Comparison of ENCODE assay signal across 14 cellular contexts in genomic region chr7:151844080-151844827, GRCh38. TPM values are rescaled to one million over a fixed set of nuclear protein-coding genes. Genes with fewer than 3 reads are reported as not detected.
DNase-seq lines count a peak whose midpoint lies in the region; ATAC-seq and TF ChIP-seq lines count a peak whose summit lies in the region.
"Had no signal": no experiment of that assay in that cellular context is flagged by ENCODE, and none has a peak within 500 bp of the region (broad histone marks: within the 10 kb centered on the region; RNA-seq: fewer than 3 reads in every experiment).

No MANE protein-coding gene starts in this region.

- no peak overlapping the region for H3K4me2 ChIP-seq in BLaER1

- peaks cover 32% of the 10 kb centered on the region for H3K4me1 ChIP-seq in BLaER1

- H3K4me3 Mint-ChIP-seq in chondrocyte (ENCODE audit: unreplicated experiment) (no peak overlapping the region), progenitor cell of endocrine pancreas (ENCODE audit: low read depth) (no peak overlapping the region)
- no peak overlapping the region for H3K4me3 Mint-ChIP-seq in activated T-helper 1 cell treated with anti-CD3 and anti-CD28 coated beads, Interleukin-12 subunit alpha, Interleukin-12 subunit beta, Interleukin-2, Interleukin-4 antibody, amounts not matched to agents 30 ng/mL and 10 ng/mL and 1 ng/mL, durations not matched to agents 14 hours and 24 hours and 36 hours
- H3K4me3 Mint-ChIP-seq: activated CD8-positive, alpha-beta T cell treated with anti-CD3 and anti-CD28 coated beads for 36 hours; type B pancreatic cell had no signal

- H3K27ac ChIP-seq in BLaER1, result peak overlapping the region; percentile 2; the same call in 1 of the 2 replicates

- no peaks in the 10 kb centered on the region for H3K9me3 ChIP-seq in BLaER1

- H3K4me1 Mint-ChIP-seq in chondrocyte (ENCODE audit: low read depth) (peaks cover 20% of the 10 kb centered on the region), progenitor cell of endocrine pancreas (ENCODE audit: low read depth) (peaks cover 4% of the 10 kb centered on the region)
- peaks cover 6% of the 10 kb centered on the region for H3K4me1 Mint-ChIP-seq in activated T-helper 1 cell treated with anti-CD3 and anti-CD28 coated beads, Interleukin-12 subunit alpha, Interleukin-12 subunit beta, Interleukin-2, Interleukin-4 antibody, amounts not matched to agents 30 ng/mL and 10 ng/mL and 1 ng/mL, durations not matched to agents 14 hours and 24 hours and 36 hours (ENCODE audit: low read depth)

- no peak overlapping the region for H3K9ac ChIP-seq in BLaER1

- ATAC-seq in GM21528 (IDR thresholded peaks at IDR 0.05; ENCODE audit: low FRiP score, unreplicated experiment), result no peak
- ATAC-seq: activated CD8-positive, alpha-beta T cell treated with anti-CD3 and anti-CD28 coated beads for 36 hours had no signal

- no peaks in the 10 kb centered on the region for H3K27me3 ChIP-seq in BLaER1

- intact Hi-C loops in activated T-helper 1 cell treated with anti-CD3 and anti-CD28 coated beads, Interleukin-12 subunit alpha, Interleukin-12 subunit beta, Interleukin-2, Interleukin-4 antibody, amounts not matched to agents 30 ng/mL and 10 ng/mL and 1 ng/mL, durations not matched to agents 14 hours and 24 hours and 36 hours (cut with micrococcal nuclease), result no loop called here

- no peaks in the 10 kb centered on the region for H3K36me3 ChIP-seq in BLaER1

- H4K20me1 ChIP-seq in BLaER1, result no peaks in the 10 kb centered on the region

- H3K27me3 Mint-ChIP-seq in chondrocyte (ENCODE audit: low read depth) (no peaks in the 10 kb centered on the region), progenitor cell of endocrine pancreas (peaks cover 17% of the 10 kb centered on the region)
- peaks cover 2% of the 10 kb centered on the region for H3K27me3 Mint-ChIP-seq in activated T-helper 1 cell treated with anti-CD3 and anti-CD28 coated beads, Interleukin-12 subunit alpha, Interleukin-12 subunit beta, Interleukin-2, Interleukin-4 antibody, amounts not matched to agents 30 ng/mL and 10 ng/mL and 1 ng/mL, durations not matched to agents 14 hours and 24 hours and 36 hours (ENCODE audit: insufficient read depth)
- H3K27me3 Mint-ChIP-seq: activated CD8-positive, alpha-beta T cell treated with anti-CD3 and anti-CD28 coated beads for 36 hours; type B pancreatic cell had no signal

- no peak overlapping the region for H3K4me3 ChIP-seq in BLaER1

- H3K36me3 Mint-ChIP-seq in chondrocyte (ENCODE audit: low read depth), result no peaks in the 10 kb centered on the region
- H3K36me3 Mint-ChIP-seq in progenitor cell of endocrine pancreas (ENCODE audit: insufficient read depth), result no peaks in the 10 kb centered on the region
- H3K36me3 Mint-ChIP-seq in activated T-helper 1 cell treated with anti-CD3 and anti-CD28 coated beads, Interleukin-12 subunit alpha, Interleukin-12 subunit beta, Interleukin-2, Interleukin-4 antibody, amounts not matched to agents 30 ng/mL and 10 ng/mL and 1 ng/mL, durations not matched to agents 14 hours and 24 hours and 36 hours (ENCODE audit: low read depth), result no peaks in the 10 kb centered on the region
- H3K36me3 Mint-ChIP-seq: type B pancreatic cell had no signal

- peak overlapping the region; percentile 93 for H3K27ac Mint-ChIP-seq in chondrocyte (ENCODE audit: unreplicated experiment)
- H3K27ac Mint-ChIP-seq in progenitor cell of endocrine pancreas, result no peak overlapping the region
- H3K27ac Mint-ChIP-seq in activated T-helper 1 cell treated with anti-CD3 and anti-CD28 coated beads, Interleukin-12 subunit alpha, Interleukin-12 subunit beta, Interleukin-2, Interleukin-4 antibody, amounts not matched to agents 30 ng/mL and 10 ng/mL and 1 ng/mL, durations not matched to agents 14 hours and 24 hours and 36 hours, result no peak overlapping the region
- H3K27ac Mint-ChIP-seq: activated CD8-positive, alpha-beta T cell treated with anti-CD3 and anti-CD28 coated beads for 36 hours; type B pancreatic cell had no signal

- no peak for TF ChIP-seq CTCF in chondrocyte (IDR thresholded peaks at IDR 0.05)
- no peak for TF ChIP-seq CTCF in progenitor cell of endocrine pancreas (IDR thresholded peaks at IDR 0.05; ENCODE audit: unreplicated experiment)

- H3K9me3 Mint-ChIP-seq in chondrocyte (ENCODE audit: low read depth) (no peaks in the 10 kb centered on the region), progenitor cell of endocrine pancreas (ENCODE audit: low read depth) (no peaks in the 10 kb centered on the region)
- no peaks in the 10 kb centered on the region for H3K9me3 Mint-ChIP-seq in activated T-helper 1 cell treated with anti-CD3 and anti-CD28 coated beads, Interleukin-12 subunit alpha, Interleukin-12 subunit beta, Interleukin-2, Interleukin-4 antibody, amounts not matched to agents 30 ng/mL and 10 ng/mL and 1 ng/mL, durations not matched to agents 14 hours and 24 hours and 36 hours
- H3K9me3 Mint-ChIP-seq: activated CD8-positive, alpha-beta T cell treated with anti-CD3 and anti-CD28 coated beads for 36 hours; type B pancreatic cell had no signal

- DNase-seq in LHCN-M2 (ENCODE audit: low read depth), result peak; percentile 84
- DNase-seq in chondrocyte (ENCODE audit: low spot score), result peak; percentile 33
- DNase-seq in myocyte (ENCODE audit: low read depth), result peak; percentile 46
- DNase-seq in islet precursor cell, result no peak
- no peak for DNase-seq in progenitor cell of endocrine pancreas (ENCODE audit: low spot score, unreplicated experiment)
- DNase-seq in activated T-helper 1 cell treated with anti-CD3 and anti-CD28 coated beads, Interleukin-12 subunit alpha, Interleukin-12 subunit beta, Interleukin-2, Interleukin-4 antibody, amounts not matched to agents 30 ng/mL and 10 ng/mL and 1 ng/mL, durations not matched to agents 14 hours and 24 hours and 36 hours (ENCODE audit: low spot score), result no peak
- DNase-seq: activated CD8-positive, alpha-beta T cell treated with anti-CD3 and anti-CD28 coated beads for 36 hours; anterior cingulate cortex; DMS53; NCI-H2081; stimulated activated CD4-positive, alpha-beta T cell treated with anti-CD3 and anti-CD28 coated beads, Interleukin-4, amount 100 ng/mL, for 24 hours had no signal

RNA-seq across cellular contexts. Expression of gene PRKAG2, which starts 32.7 kb away (rescaled TPM):
- total RNA-seq in LHCN-M2 (2014; rRNA removed) (23.7 and 24.2 TPM in 2 replicates), chondrocyte (16.1 to 35.4 TPM (median 33.6 TPM) in 3 replicates), myocyte (13.5 and 22.6 TPM in 2 replicates), progenitor cell of endocrine pancreas (20.6 and 23.4 TPM in 2 replicates)
- 25.9 TPM for polyA plus RNA-seq in LHCN-M2 (2012)
- 23.0 TPM for polyA plus RNA-seq in myocyte (2012)
- 16.9 and 18.5 TPM in 2 replicates for total RNA-seq in activated T-helper 1 cell treated with anti-CD3 and anti-CD28 coated beads, Interleukin-12 subunit alpha, Interleukin-12 subunit beta, Interleukin-2, Interleukin-4 antibody, amounts not matched to agents 30 ng/mL and 10 ng/mL and 1 ng/mL, durations not matched to agents 14 hours and 24 hours and 36 hours

Comparison
In these comparisons a context has a peak if more than half of its experiments do, and no peak if none do; other contexts are left out.
1. DNase-seq: peak in LHCN-M2 (single experiment), chondrocyte (single experiment) and myocyte (single experiment); none in islet precursor cell (single experiment), progenitor cell of endocrine pancreas (single experiment) and activated T-helper 1 cell treated with anti-CD3 and anti-CD28 coated beads, Interleukin-12 subunit alpha, Interleukin-12 subunit beta, Interleukin-2, Interleukin-4 antibody, amounts not matched to agents 30 ng/mL and 10 ng/mL and 1 ng/mL, durations not matched to agents 14 hours and 24 hours and 36 hours (single experiment).